Comparison of ENCODE assay signal across 13 cellular contexts in the genomic region with DNA sequence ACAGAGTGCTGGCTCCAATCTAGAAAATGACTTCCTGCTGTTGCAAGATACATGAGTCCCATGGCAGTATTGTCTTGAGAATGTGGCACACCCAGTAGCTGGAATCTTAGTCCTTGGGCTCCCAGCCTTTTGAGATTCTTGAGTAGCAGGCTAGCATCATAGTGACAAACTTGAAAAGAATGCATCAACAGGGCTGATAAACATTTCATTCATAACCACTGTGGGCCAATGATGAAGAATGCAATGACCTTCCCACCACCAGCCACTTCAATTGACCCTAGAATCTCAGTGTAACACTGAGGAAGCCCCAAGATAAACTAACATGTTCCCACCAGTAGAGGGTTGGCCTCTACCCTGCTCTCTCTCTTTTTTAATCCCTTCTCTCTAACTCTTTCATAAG.
DNase-seq lines count a peak whose midpoint lies in the region; ATAC-seq and TF ChIP-seq lines count a peak whose summit lies in the region.
"Had no signal": no experiment of that assay in that cellular context is flagged by ENCODE, and none has a peak within 500 bp of the region (broad histone marks: within the 10 kb centered on the region; RNA-seq: fewer than 3 reads in every experiment).

No MANE protein-coding gene starts in this region.

- H3K27me3 Mint-ChIP-seq in mesothelial cell of epicardium (ENCODE audit: low read depth), result no peaks in the 10 kb centered on the region
- H3K27me3 Mint-ChIP-seq: activated CD4-positive, alpha-beta T cell treated with anti-CD3 and anti-CD28 coated beads, Interleukin-2, amount 10 ng/mL, durations not matched to agents 24 days and 14 days; activated naive CD4-positive, alpha-beta T cell treated with anti-CD3 and anti-CD28 coated beads, Interleukin-2, amount 10 ng/mL, durations not matched to agents 7 days and 5 days; CD4-positive, CD25-positive, alpha-beta regulatory T cell had no signal

- no peak for TF ChIP-seq CTCF in mesothelial cell of epicardium (IDR thresholded peaks at IDR 0.05; ENCODE audit: unreplicated experiment)

- DNase-seq in AG08396 (ENCODE audit: low spot score), result peak; percentile 2
- DNase-seq in LoVo (ENCODE audit: low spot score), result peak; percentile 46
- DNase-seq in epidermal melanocyte (ENCODE audit: insufficient read length, low spot score), result peak; percentile 46
- no peak for DNase-seq in mesothelial cell of epicardium (ENCODE audit: low spot score in 2 of 2, unreplicated experiment in 2 of 2)
- no peak for DNase-seq in activated gamma-delta T cell treated with Interleukin-2 at 50 U/mL for 16 hours
- no peak for DNase-seq in NCI-H2171 (lab: John Stamatoyannopoulos, UW)
- DNase-seq: activated CD4-positive, alpha-beta T cell treated with anti-CD3 and anti-CD28 coated beads, Interleukin-2, amount 10 ng/mL, durations not matched to agents 24 days and 14 days; activated naive CD4-positive, alpha-beta T cell treated with anti-CD3 and anti-CD28 coated beads, Interleukin-2, amount 10 ng/mL, durations not matched to agents 7 days and 5 days; CD4-positive, CD25-positive, alpha-beta regulatory T cell; kidney; SHP77 treated with DMSO at 0.1 percent for 48 hours had no signal

- peak overlapping the region; percentile 54 for H3K27ac Mint-ChIP-seq in mesothelial cell of epicardium
- H3K27ac Mint-ChIP-seq: activated CD4-positive, alpha-beta T cell treated with anti-CD3 and anti-CD28 coated beads, Interleukin-2, amount 10 ng/mL, durations not matched to agents 24 days and 14 days; activated naive CD4-positive, alpha-beta T cell treated with anti-CD3 and anti-CD28 coated beads, Interleukin-2, amount 10 ng/mL, durations not matched to agents 7 days and 5 days; CD4-positive, CD25-positive, alpha-beta regulatory T cell had no signal

- ATAC-seq in HG02623 (IDR thresholded peaks at IDR 0.05; ENCODE audit: unreplicated experiment) (no peak), GM19035 (IDR thresholded peaks at IDR 0.05; ENCODE audit: unreplicated experiment) (no peak)

- H3K36me3 Mint-ChIP-seq in mesothelial cell of epicardium, result no peaks in the 10 kb centered on the region
- H3K36me3 Mint-ChIP-seq: activated naive CD4-positive, alpha-beta T cell treated with anti-CD3 and anti-CD28 coated beads, Interleukin-2, amount 10 ng/mL, durations not matched to agents 7 days and 5 days; CD4-positive, CD25-positive, alpha-beta regulatory T cell had no signal

- H3K4me1 Mint-ChIP-seq in mesothelial cell of epicardium, result peaks cover 21% of the 10 kb centered on the region
- H3K4me1 Mint-ChIP-seq: activated CD4-positive, alpha-beta T cell treated with anti-CD3 and anti-CD28 coated beads, Interleukin-2, amount 10 ng/mL, durations not matched to agents 24 days and 14 days; activated naive CD4-positive, alpha-beta T cell treated with anti-CD3 and anti-CD28 coated beads, Interleukin-2, amount 10 ng/mL, durations not matched to agents 7 days and 5 days; CD4-positive, CD25-positive, alpha-beta regulatory T cell had no signal

- no peak overlapping the region for H3K4me3 Mint-ChIP-seq in mesothelial cell of epicardium
- H3K4me3 Mint-ChIP-seq: activated CD4-positive, alpha-beta T cell treated with anti-CD3 and anti-CD28 coated beads, Interleukin-2, amount 10 ng/mL, durations not matched to agents 24 days and 14 days; activated naive CD4-positive, alpha-beta T cell treated with anti-CD3 and anti-CD28 coated beads, Interleukin-2, amount 10 ng/mL, durations not matched to agents 7 days and 5 days; CD4-positive, CD25-positive, alpha-beta regulatory T cell had no signal

- H3K9me3 Mint-ChIP-seq in mesothelial cell of epicardium, result no peaks in the 10 kb centered on the region
- H3K9me3 Mint-ChIP-seq: activated CD4-positive, alpha-beta T cell treated with anti-CD3 and anti-CD28 coated beads, Interleukin-2, amount 10 ng/mL, durations not matched to agents 24 days and 14 days; activated naive CD4-positive, alpha-beta T cell treated with anti-CD3 and anti-CD28 coated beads, Interleukin-2, amount 10 ng/mL, durations not matched to agents 7 days and 5 days had no signal

Comparison
In these comparisons a context has a peak if more than half of its experiments do, and no peak if none do; other contexts are left out.
1. DNase-seq: peak in AG08396 (single experiment), LoVo (single experiment) and epidermal melanocyte (single experiment); none in mesothelial cell of epicardium (0 of 2), activated gamma-delta T cell treated with Interleukin-2 at 50 U/mL for 16 hours (single experiment) and NCI-H2171 (single experiment).